21 cellular contexts compared by ENCODE assay signal in the genomic region with DNA sequence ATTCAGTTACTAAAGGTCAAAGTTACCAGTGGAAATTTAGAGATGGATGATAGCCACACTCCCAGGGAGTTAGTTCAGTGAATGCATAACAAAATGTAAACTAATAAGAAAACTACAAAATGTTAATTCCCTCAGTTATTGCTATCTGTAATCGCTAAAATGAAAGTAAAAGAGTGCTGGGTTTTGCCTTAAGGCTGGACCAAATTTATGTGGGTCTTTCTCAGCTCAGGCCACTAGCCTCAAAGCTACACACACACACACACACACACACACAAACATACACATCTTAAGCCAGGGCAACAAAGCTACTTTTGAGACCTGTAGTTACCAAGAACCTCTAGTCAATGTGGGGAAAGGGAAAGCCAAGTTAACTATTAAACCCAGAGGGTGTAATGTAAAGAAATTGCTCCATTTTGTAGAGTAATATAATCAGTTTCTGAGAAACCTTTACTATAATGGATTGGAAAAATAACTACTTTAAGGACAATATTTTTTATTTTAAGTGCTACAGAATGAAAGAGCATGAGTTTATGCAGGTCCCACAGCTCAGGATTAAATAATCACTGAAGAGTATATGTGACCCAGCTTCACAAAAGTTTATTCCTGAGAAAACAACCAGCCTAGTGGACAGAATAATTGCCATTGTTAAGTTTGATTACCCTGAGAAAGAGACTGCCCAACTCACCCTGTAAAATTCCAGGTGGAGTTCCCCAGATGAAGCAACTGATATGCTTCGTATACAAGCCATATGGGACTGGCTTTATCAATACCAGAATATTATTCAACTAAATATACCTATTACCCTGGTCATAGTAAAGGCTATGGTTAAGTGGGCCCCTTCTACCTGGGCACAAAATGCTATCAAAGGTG. TPM values are rescaled to one million over a fixed set of nuclear protein-coding genes. Genes with fewer than 3 reads are reported as not detected.
A peak's percentile ranks its signal among the peaks of the same experiment; 100 is the strongest.
DNase-seq lines count a peak whose midpoint lies in the region; ATAC-seq and TF ChIP-seq lines count a peak whose summit lies in the region.
"Had no signal": no experiment of that assay in that cellular context is flagged by ENCODE, and none has a peak within 500 bp of the region (broad histone marks: within the 10 kb centered on the region; RNA-seq: fewer than 3 reads in every experiment).

No MANE protein-coding gene starts in this region.

- H3K27ac Mint-ChIP-seq in HFFc6: no peak overlapping the region
- no peak overlapping the region for H3K27ac Mint-ChIP-seq in CD8-positive, alpha-beta T cell
- H3K27ac Mint-ChIP-seq: T-helper 17 cell had no signal

- no peaks in the 10 kb centered on the region for H3K4me1 Mint-ChIP-seq in HFFc6 (ENCODE audit: low read depth)
- H3K4me1 Mint-ChIP-seq in CD8-positive, alpha-beta T cell (ENCODE audit: low read depth): no peaks in the 10 kb centered on the region
- H3K4me1 Mint-ChIP-seq: T-helper 17 cell had no signal

- peak overlapping the region; percentile 56 for H3K4me3 ChIP-seq in ACC112 (ENCODE audit: low read depth, low read length)
- no peak overlapping the region for H3K4me3 ChIP-seq in colonic mucosa
- no peak overlapping the region for H3K4me3 ChIP-seq in mucosa of descending colon
- no peak overlapping the region for H3K4me3 ChIP-seq in CD8-positive, alpha-beta T cell (ENCODE audit: low read depth, low read length)
- H3K4me3 ChIP-seq: BLaER1 treated with 17β-estradiol and CSF1 and Interleukin-3, amounts not matched to agents 10 nM and 100 nM; SJCRH30 had no signal

- CTCF ChIA-PET in CD8-positive, alpha-beta T cell (lab: Charles Lee): no interaction called here

- no peaks in the 10 kb centered on the region for H3K79me2 ChIP-seq in ACC112 (ENCODE audit: control insufficient read depth, insufficient read depth, low read length, unreplicated experiment)

- no peak for DNase-seq in HFFc6
- no peak for DNase-seq in colonic mucosa
- no peak for DNase-seq in mucosa of descending colon
- no peak for DNase-seq in CD8-positive, alpha-beta T cell
- no peak for DNase-seq in NCI-H345 treated with DMSO at 0.1 percent for 48 hours (lab: John Stamatoyannopoulos, UW; ENCODE audit: unreplicated experiment)
- no peak for DNase-seq in putamen (ENCODE audit: low spot score)
- DNase-seq: 8988T, DMS 273 treated with DMSO at 0.1 percent for 48 hours, GF-D8, HCEC 1CT, Karpas-422, NCI-H1105 treated with DMSO at 0.1 percent for 48 hours, NCI-H1694 treated with DMSO at 0.1 percent for 48 hours, NCI-H226, NCI-H526 treated with DMSO at 0.1 percent for 48 hours, RPMI8226, SJCRH30, T-helper 17 cell had no signal

- no peaks in the 10 kb centered on the region for H3K9me3 ChIP-seq in colonic mucosa
- no peaks in the 10 kb centered on the region for H3K9me3 ChIP-seq in mucosa of descending colon
- no peaks in the 10 kb centered on the region for H3K9me3 ChIP-seq in CD8-positive, alpha-beta T cell (ENCODE audit: low read length)
- H3K9me3 ChIP-seq: BLaER1 treated with 17β-estradiol and CSF1 and Interleukin-3, amounts not matched to agents 10 nM and 100 nM; SJCRH30 had no signal

- intact Hi-C loops in colonic mucosa (cut with DNase I) (no loop called here), mucosa of descending colon (cut with DNase I, micrococcal nuclease) (no loop called here)
- intact Hi-C loops in CD8-positive, alpha-beta T cell (cut with DNase I, micrococcal nuclease): no loop called here

- peak overlapping the region; percentile 59; the same call in 1 of the 2 replicates for H3K4me3 Mint-ChIP-seq in HFFc6
- H3K4me3 Mint-ChIP-seq in CD8-positive, alpha-beta T cell: no peak overlapping the region
- H3K4me3 Mint-ChIP-seq: T-helper 17 cell had no signal

- no peaks in the 10 kb centered on the region for H3K36me3 Mint-ChIP-seq in HFFc6 (ENCODE audit: low read depth)
- H3K36me3 Mint-ChIP-seq in CD8-positive, alpha-beta T cell: no peaks in the 10 kb centered on the region

- H3K27ac ChIP-seq in ACC112 (ENCODE audit: low read depth, low read length) (no peak overlapping the region), colonic mucosa (peak overlapping the region; percentile 62)
- no peak overlapping the region for H3K27ac ChIP-seq in CD8-positive, alpha-beta T cell (ENCODE audit: low read depth, low read length)
- H3K27ac ChIP-seq: BLaER1 treated with 17β-estradiol and CSF1 and Interleukin-3, amounts not matched to agents 10 nM and 100 nM; SJCRH30 had no signal

- H3K27me3 ChIP-seq in ACC112 (ENCODE audit: insufficient read depth, low read length) (peaks cover 6% of the 10 kb centered on the region; the same call in 1 of the 2 replicates), colonic mucosa (no peaks in the 10 kb centered on the region)
- no peaks in the 10 kb centered on the region for H3K27me3 ChIP-seq in CD8-positive, alpha-beta T cell (ENCODE audit: insufficient read depth, low read length)
- H3K27me3 ChIP-seq: BLaER1 treated with 17β-estradiol and CSF1 and Interleukin-3, amounts not matched to agents 10 nM and 100 nM; SJCRH30 had no signal

- TF ChIP-seq CTCF in HFFc6 (IDR thresholded peaks at IDR 0.05): no peak
- no peak for TF ChIP-seq CTCF in colonic mucosa (IDR thresholded peaks at IDR 0.05)
- no peak for TF ChIP-seq CTCF in mucosa of descending colon (IDR thresholded peaks at IDR 0.05)
- no peak for TF ChIP-seq CTCF in CD8-positive, alpha-beta T cell (IDR thresholded peaks at IDR 0.05)

- H3K27me3 Mint-ChIP-seq in HFFc6 (ENCODE audit: insufficient read depth): no peaks in the 10 kb centered on the region
- H3K27me3 Mint-ChIP-seq in CD8-positive, alpha-beta T cell (ENCODE audit: low read depth): no peaks in the 10 kb centered on the region
- H3K27me3 Mint-ChIP-seq: T-helper 17 cell had no signal

- peak; percentile 79 for ATAC-seq in mucosa of descending colon
- no peak for ATAC-seq in CD8-positive, alpha-beta T cell
- no peak for ATAC-seq in GM19397 (IDR thresholded peaks at IDR 0.05; ENCODE audit: unreplicated experiment)
- ATAC-seq: T-helper 17 cell had no signal

- peak overlapping the region in 1 of 2 donors; percentile 34 for H3K9ac ChIP-seq in colonic mucosa (ENCODE audit: low read depth in 2 of 2, low read length in 2 of 2)
- H3K9ac ChIP-seq: BLaER1 treated with 17β-estradiol and CSF1 and Interleukin-3, amounts not matched to agents 10 nM and 100 nM had no signal

- POLR2A ChIA-PET in CD8-positive, alpha-beta T cell (lab: Charles Lee): no interaction called here

- peaks cover 4% of the 10 kb centered on the region; the same call in 1 of the 2 replicates for H3K9me3 Mint-ChIP-seq in HFFc6
- no peaks in the 10 kb centered on the region for H3K9me3 Mint-ChIP-seq in CD8-positive, alpha-beta T cell

- H3K36me3 ChIP-seq in ACC112 (ENCODE audit: insufficient read depth, low read length): no peaks in the 10 kb centered on the region
- H3K36me3 ChIP-seq in colonic mucosa: no peaks in the 10 kb centered on the region
- no peaks in the 10 kb centered on the region for H3K36me3 ChIP-seq in mucosa of descending colon (ENCODE audit: low read depth)
- no peaks in the 10 kb centered on the region for H3K36me3 ChIP-seq in CD8-positive, alpha-beta T cell (ENCODE audit: insufficient read depth, low read length)
- H3K36me3 ChIP-seq: BLaER1 treated with 17β-estradiol and CSF1 and Interleukin-3, amounts not matched to agents 10 nM and 100 nM; SJCRH30 had no signal

- peak overlapping the region; percentile 93 for H2AFZ ChIP-seq in ACC112 (ENCODE audit: low read length, unreplicated experiment)

- H3K4me1 ChIP-seq in ACC112 (ENCODE audit: control insufficient read depth, insufficient read depth, low read length, unreplicated experiment): no peaks in the 10 kb centered on the region
- H3K4me1 ChIP-seq in colonic mucosa: no peaks in the 10 kb centered on the region
- H3K4me1 ChIP-seq in mucosa of descending colon (ENCODE audit: low read depth): peaks cover 7% of the 10 kb centered on the region
- H3K4me1 ChIP-seq in CD8-positive, alpha-beta T cell (ENCODE audit: insufficient read depth, low read length): no peaks in the 10 kb centered on the region
- H3K4me1 ChIP-seq: SJCRH30 had no signal

RNA-seq across cellular contexts. Expression of a gene that starts 8.9 kb away (rescaled TPM):
- not detected for total RNA-seq in HFFc6 (2021; fragmentation: NEBNext Ultra II Directional; extraction: Animal tissue kit (Norgen Biotek cat#: 25700))
- total RNA-seq in colonic mucosa: 100 to 1,000 TPM in 1 of 2 donors, 10 to 100 TPM in 1; 36.5 to 135 TPM
- total RNA-seq in mucosa of descending colon: 100 to 1,000 TPM in 1 of 3 donors, 10 to 100 TPM in 2; 37.5 to 119 (median 71.9) TPM
- total RNA-seq in CD8-positive, alpha-beta T cell: not detected
- total RNA-seq: SJCRH30, T-helper 17 cell had no signal

Comparison
In these comparisons a context has a peak if more than half of its experiments do, and no peak if none do; other contexts are left out.
1. RNA of a gene that starts 8.9 kb away (total RNA-seq): 36.5 to 135 TPM in colonic mucosa and 37.5 to 119 TPM in mucosa of descending colon; not detected in HFFc6 and not detected in CD8-positive, alpha-beta T cell; every median in the first group is over 10 times any median in the second.